In genomic region chr9:111900081-111900805, GRCh38 we compare ENCODE assay signal across 10 cellular contexts. TPM values are rescaled to one million over a fixed set of nuclear protein-coding genes. Genes with fewer than 3 reads are reported as not detected.
DNase-seq lines count a peak whose midpoint lies in the region; ATAC-seq and TF ChIP-seq lines count a peak whose summit lies in the region.
"Had no signal": no experiment of that assay in that cellular context is flagged by ENCODE, and none has a peak within 500 bp of the region (broad histone marks: within the 10 kb centered on the region; RNA-seq: fewer than 3 reads in every experiment).

No MANE protein-coding gene starts in this region.

- 61 to 69% (median 68%) methylated on average over 5 of the region's 5 CpGs for WGBS in psoas muscle, 3 donors

- peak; percentile 46 for DNase-seq in Caki2 (ENCODE audit: low read depth)
- DNase-seq in PC-9, result no peak
- DNase-seq in fibroblast of lung (ENCODE audit: low read depth in 2 of 2), result no peak
- DNase-seq in psoas muscle, result no peak
- no peak for DNase-seq in inferior parietal cortex (ENCODE audit: extremely low spot score)
- DNase-seq: dorsolateral prefrontal cortex, NCI-H187 treated with DMSO at 0.1 percent for 48 hours had no signal

- peak overlapping the region; percentile 76; the same call in 1 of the 2 replicates for H3K4me3 ChIP-seq in PC-9
- H3K4me3 ChIP-seq in fibroblast of lung (replicated peaks in 1 of 4; ENCODE audit: control extremely low read depth in 1 of 4, insufficient read depth in 1 of 4, low read depth in 3 of 4, low read length in 4 of 4), result peak overlapping the region; percentile 64 to 74 (median 72)
- peak overlapping the region; percentile 95 for H3K4me3 ChIP-seq in psoas muscle

- TF ChIP-seq CTCF in PC-9 (conservative IDR thresholded peaks at IDR 0.05) (no peak), fibroblast of lung (conservative IDR thresholded peaks at IDR 0.05 in 1 of 2, IDR thresholded peaks at IDR 0.05 in 1 of 2; ENCODE audit: low read depth in 1 of 2, low read length in 2 of 2) (no peak), psoas muscle (IDR thresholded peaks at IDR 0.05) (no peak)

- intact Hi-C loops in PC-9 (cut with micrococcal nuclease; ENCODE audit: unreplicated experiment), result no loop called here
- intact Hi-C loops in psoas muscle (cut with DNase I), result no loop called here

- H3F3A ChIP-seq in PC-9 (ENCODE audit: insufficient read depth, low read depth), result peaks cover 22% of the 10 kb centered on the region

- no peak overlapping the region for H2AFZ ChIP-seq in PC-9
- H2AFZ ChIP-seq in fibroblast of lung (ENCODE audit: low read length), result no peak overlapping the region

- no peaks in the 10 kb centered on the region for H3K9me2 ChIP-seq in PC-9 (ENCODE audit: insufficient read depth)

- no TSS peak for BruUV-seq in PC-9 (replicated peaks; lab: Mats Ljungman, UMichigan)

- H3K36me3 ChIP-seq in PC-9 (ENCODE audit: low read depth), result no peaks in the 10 kb centered on the region
- peaks cover 2% of the 10 kb centered on the region for H3K36me3 ChIP-seq in fibroblast of lung (ENCODE audit: control insufficient read depth, insufficient read depth, low read length)
- H3K36me3 ChIP-seq in psoas muscle (ENCODE audit: insufficient read depth in 1 of 2, low read depth in 1 of 2), result peaks cover 0 to 2% of the 10 kb centered on the region in 2 donors

- in situ Hi-C loops in Caki2 (cut with HindIII; ENCODE audit: low pct_unique_long_range_greater_than_20kb, low sequenced_read_pairs), result no loop called here

- H3K9me3 ChIP-seq in PC-9 (ENCODE audit: insufficient read depth, low read depth) (no peaks in the 10 kb centered on the region), fibroblast of lung (ENCODE audit: control insufficient read depth, insufficient read depth, low read depth, low read length) (no peaks in the 10 kb centered on the region), psoas muscle (no peaks in the 10 kb centered on the region)

- CTCF ChIA-PET in PC-9 (lab: Charles Lee), result interaction anchor here (0.6 kb wide), 1 partner anchor 54 kb away, joined by 3 read pairs; no protein-coding TSS in a partner anchor

- H3K79me2 ChIP-seq in PC-9 (ENCODE audit: low read depth) (peaks cover 95% of the 10 kb centered on the region), fibroblast of lung (ENCODE audit: control insufficient read depth, insufficient read depth, low read length) (peaks cover 93% of the 10 kb centered on the region)

- no peaks in the 10 kb centered on the region for H3K27me3 ChIP-seq in PC-9 (ENCODE audit: insufficient read depth, low read depth)
- H3K27me3 ChIP-seq in fibroblast of lung (ENCODE audit: control insufficient read depth, insufficient read depth, low read length), result no peaks in the 10 kb centered on the region
- no peaks in the 10 kb centered on the region for H3K27me3 ChIP-seq in psoas muscle (ENCODE audit: insufficient read depth in 3 of 3, low read length in 2 of 3)
- H3K27me3 ChIP-seq: dorsolateral prefrontal cortex had no signal

- peaks cover 58% of the 10 kb centered on the region for H4K20me1 ChIP-seq in PC-9 (ENCODE audit: insufficient read depth)
- peaks cover 2% of the 10 kb centered on the region for H4K20me1 ChIP-seq in fibroblast of lung (ENCODE audit: control insufficient read depth, extremely low read depth, insufficient read depth, low read length)

- H3K4me2 ChIP-seq in PC-9, result peak overlapping the region; percentile 79
- H3K4me2 ChIP-seq in fibroblast of lung (ENCODE audit: extremely low read depth, insufficient read depth, low read length), result peak overlapping the region; percentile 85

- H3K4me1 ChIP-seq in PC-9 (replicated peaks; ENCODE audit: insufficient read depth), result peaks cover 52% of the 10 kb centered on the region
- peaks cover 8% of the 10 kb centered on the region for H3K4me1 ChIP-seq in fibroblast of lung (ENCODE audit: control insufficient read depth, extremely low read depth, insufficient read depth, low read length)
- peaks cover 45% of the 10 kb centered on the region for H3K4me1 ChIP-seq in psoas muscle

- POLR2A ChIA-PET in PC-9 (lab: Charles Lee; ENCODE audit: unreplicated experiment), result interaction anchor here (0.7 kb wide), 1 partner anchor 479 kb away, joined by 8 read pairs; no protein-coding TSS in a partner anchor

- peak overlapping the region; percentile 34 for H3K9ac ChIP-seq in fibroblast of lung (ENCODE audit: insufficient read depth, low read length)

- ATAC-seq in psoas muscle (no peak), HG03159 (IDR thresholded peaks at IDR 0.05; ENCODE audit: unreplicated experiment) (no peak), GM19023 (IDR thresholded peaks at IDR 0.05; ENCODE audit: unreplicated experiment) (no peak), GM21619 (IDR thresholded peaks at IDR 0.05; ENCODE audit: unreplicated experiment) (no peak)

- H3K27ac ChIP-seq in PC-9 (0 out of 2 replicates have a peak overlapping the region, but pooled peaks have one; percentile 74), fibroblast of lung (ENCODE audit: insufficient read depth, low read length) (peak overlapping the region; percentile 36), psoas muscle (no peak overlapping the region)
- H3K27ac ChIP-seq: dorsolateral prefrontal cortex had no signal

RNA-seq across cellular contexts. Expression of gene UGCG, which starts 3.6 kb away (rescaled TPM):
- total RNA-seq in Caki2 (2014; rRNA removed; shearing (Covaris generic); ENCODE audit: low replicate concordance), result 65.0 and 69.8 TPM in 2 replicates
- total RNA-seq in PC-9 (2021) (79.8 and 88.7 TPM in 2 replicates), fibroblast of lung (90.7 and 143 TPM in 2 replicates), psoas muscle (10 to 100 TPM in 3 of 4 donors, 1 to 10 TPM in 1; 9.6 to 56.2 (median 20.2) TPM)
- polyA plus RNA-seq in fibroblast of lung (117 and 260 TPM in 2 replicates), psoas muscle (10 to 100 TPM in 1 of 3 donors, 1 to 10 TPM in 2; 7.2 to 74.6 (median 8.5) TPM)
- polyA plus RNA-seq in fibroblast of lung (2012), result 55.0 and 121 TPM in 2 replicates
- polyA minus RNA-seq in fibroblast of lung (ENCODE audit: low replicate concordance), result 10.1 and 27.7 TPM in 2 replicates
